Comparison of ENCODE assay signal across 18 cellular contexts in genomic region chr14:43778607-43778955, GRCh38.
"Had no signal": no experiment of that assay in that cellular context is flagged by ENCODE, and none has a peak within 500 bp of the region (broad histone marks: within the 10 kb centered on the region; RNA-seq: fewer than 3 reads in every experiment).

No MANE protein-coding gene starts in this region.

- DNase-seq: dermis blood vessel endothelial cell; esophagus squamous epithelium; foreskin fibroblast; glutamatergic neuron; immature natural killer cell; left ventricle myocardium inferior; naive thymus-derived CD4-positive, alpha-beta T cell; nephron progenitor cell; right cardiac atrium; stimulated activated CD4-positive, alpha-beta T cell treated with anti-CD3 and anti-CD28 coated beads, Interleukin-4, amount 100 ng/mL, for 1 hour; testis; upper lobe of right lung had no signal

- H3K9me3 ChIP-seq: esophagus squamous epithelium, gastroesophageal sphincter, neutrophil, testis, upper lobe of right lung, vagina had no signal

- H3K4me1 ChIP-seq: esophagus squamous epithelium, gastroesophageal sphincter, left ventricle myocardium inferior, testis, tibial nerve, upper lobe of right lung, vagina had no signal

- ATAC-seq: gastroesophageal sphincter; naive thymus-derived CD4-positive, alpha-beta T cell; right cardiac atrium; stimulated activated memory B cell treated with anti-CD40 and anti-IgM and Interleukin-4, amounts not matched to agents 10 μg/mL and 1 μg/mL and 100 μg/mL, for 72 hours; upper lobe of right lung had no signal

- H3K27ac ChIP-seq: esophagus squamous epithelium, gastroesophageal sphincter, left ventricle myocardium inferior, neutrophil, testis, tibial nerve, upper lobe of right lung, vagina had no signal

- FAIRE-seq: keratinocyte had no signal

- H3K27me3 ChIP-seq: esophagus squamous epithelium, gastroesophageal sphincter, neutrophil, testis, tibial nerve, upper lobe of right lung, vagina had no signal

- H3K4me3 ChIP-seq: esophagus squamous epithelium, gastroesophageal sphincter, left ventricle myocardium inferior, testis, tibial nerve, upper lobe of right lung, vagina had no signal

- H3K36me3 ChIP-seq: esophagus squamous epithelium, gastroesophageal sphincter, left ventricle myocardium inferior, neutrophil, tibial nerve, upper lobe of right lung, vagina had no signal
